2 cellular contexts compared by ENCODE assay signal in the genomic region with DNA sequence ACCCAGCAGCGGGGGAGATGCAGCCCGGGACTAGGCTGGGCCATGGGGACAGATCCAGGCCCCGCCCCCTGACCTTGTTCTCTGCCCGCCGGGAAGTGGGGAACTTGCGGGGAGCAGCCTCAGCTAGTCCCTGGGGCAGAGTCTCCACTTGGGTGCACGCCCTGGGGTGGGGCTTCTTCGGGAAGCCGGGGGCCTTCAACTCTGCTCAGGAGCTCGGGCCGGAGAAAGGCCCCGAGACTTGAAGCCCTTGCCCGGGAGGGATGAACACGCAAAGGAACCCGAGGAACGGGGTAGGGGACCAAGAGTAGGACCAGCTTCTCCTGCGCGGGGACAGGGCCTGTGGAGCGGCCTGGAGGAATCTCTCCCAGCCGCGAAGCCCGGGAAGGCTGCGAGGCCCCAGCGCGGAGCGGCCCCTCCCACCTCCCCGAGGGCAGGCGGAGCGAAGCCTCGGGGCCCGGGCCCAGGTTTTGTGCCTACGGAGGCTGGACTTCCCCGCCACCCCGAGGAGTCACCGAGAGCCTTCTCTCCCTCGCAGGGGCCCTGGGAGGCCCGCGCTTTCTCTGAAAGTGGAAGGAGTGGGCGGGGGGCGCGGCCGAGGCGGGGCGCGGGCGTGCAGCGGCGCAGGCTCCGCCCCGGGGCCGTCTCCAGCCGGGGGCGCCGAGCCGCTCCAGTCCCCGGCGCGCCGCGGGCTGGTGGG.
A peak's percentile ranks its signal among the peaks of the same experiment; 100 is the strongest.
TF ChIP-seq lines count a peak whose summit lies in the region.

Gene ITPKA, plus strand, starts transcription at position 670 of the 697 bp plus-strand sequence. CDS start 54 bp downstream, outside the sequence.

TF ChIP-seq in Ishikawa, 13 proteins besides CTCF, POLR2A, EP300 and RAD21 (continued from another document):
- TF ChIP-seq MAX (IDR thresholded peaks at IDR 0.05) = peak; percentile 21; the same call in 1 of the 2 replicates
- TF ChIP-seq USF1 (IDR thresholded peaks at IDR 0.05) = no peak
- no peak for TF ChIP-seq TEAD4 (IDR thresholded peaks at IDR 0.05)
- TF ChIP-seq TAF1 (IDR thresholded peaks at IDR 0.05; ENCODE audit: low read depth) = peak; percentile 18; the same call in 1 of the 2 replicates
- peak; percentile 93 for TF ChIP-seq EGR1 (IDR thresholded peaks at IDR 0.05)

TF ChIP-seq in SK-N-SH treated with all-trans-retinoic acid at 6 μM for 48 hours, 23 proteins besides CTCF, POLR2A, EP300 and RAD21 (continued from another document):
- no peak for TF ChIP-seq TCF4 (CRISPR knock-in tag; IDR thresholded peaks at IDR 0.05; ENCODE audit: borderline replicate concordance)
- TF ChIP-seq ZFP3 (CRISPR knock-in tag; IDR thresholded peaks at IDR 0.05) = no peak
TF ChIP-seq in SK-N-SH treated with all-trans-retinoic acid at 6 μM for 48 hours: peak in this region for 0.
